In the genomic region with DNA sequence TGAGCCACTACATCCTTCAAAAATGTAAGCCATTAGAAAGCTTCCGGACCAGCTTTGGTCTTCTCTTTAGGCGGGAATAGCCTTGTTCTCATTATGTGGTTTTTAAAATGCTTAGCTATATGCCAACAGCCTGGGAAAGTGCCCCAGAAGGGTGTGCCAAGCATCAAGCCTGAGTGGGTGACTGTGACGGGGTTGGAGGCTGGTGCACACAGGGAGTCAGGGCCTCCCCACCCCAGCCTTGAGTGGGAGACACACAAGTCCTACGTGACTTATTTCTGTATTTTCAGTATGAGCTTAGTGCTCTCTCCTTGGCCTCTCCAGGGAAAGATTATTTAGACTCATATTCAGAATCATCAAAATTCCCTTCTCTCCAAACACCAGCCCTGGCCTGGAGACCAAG, we compare ENCODE assay signal across 23 cellular contexts. TPM values are rescaled to one million over a fixed set of nuclear protein-coding genes. Genes with fewer than 3 reads are reported as not detected.
DNase-seq lines count a peak whose midpoint lies in the region; ATAC-seq and TF ChIP-seq lines count a peak whose summit lies in the region.
"Had no signal": no experiment of that assay in that cellular context is flagged by ENCODE, and none has a peak within 500 bp of the region (broad histone marks: within the 10 kb centered on the region; RNA-seq: fewer than 3 reads in every experiment).

No MANE protein-coding gene starts in this region.

- H3K4me1 Mint-ChIP-seq in activated CD8-positive, alpha-beta memory T cell treated with anti-CD3 and anti-CD28 coated beads, Interleukin-2, amount 10 ng/mL, durations not matched to agents 7 days and 5 days = peaks cover 23% of the 10 kb centered on the region
- peaks cover 42% of the 10 kb centered on the region for H3K4me1 Mint-ChIP-seq in T-helper 2 cell treated with Interferon-gamma antibody and Interleukin-4, amounts not matched to agents 5 μg/mL and 100 μg/mL, for 36 hours (ENCODE audit: low read depth)
- peaks cover 59% of the 10 kb centered on the region for H3K4me1 Mint-ChIP-seq in activated naive CD8-positive, alpha-beta T cell treated with anti-CD3 and anti-CD28 coated beads for 36 hours

- peak overlapping the region; percentile 96 for H3K27ac Mint-ChIP-seq in activated CD8-positive, alpha-beta memory T cell treated with anti-CD3 and anti-CD28 coated beads, Interleukin-2, amount 10 ng/mL, durations not matched to agents 7 days and 5 days
- peak overlapping the region; percentile 91 for H3K27ac Mint-ChIP-seq in T-helper 2 cell treated with Interferon-gamma antibody and Interleukin-4, amounts not matched to agents 5 μg/mL and 100 μg/mL, for 36 hours
- H3K27ac Mint-ChIP-seq in activated naive CD8-positive, alpha-beta T cell treated with anti-CD3 and anti-CD28 coated beads for 36 hours = peak overlapping the region; percentile 99

- no peak for ATAC-seq in activated CD8-positive, alpha-beta memory T cell treated with anti-CD3 and anti-CD28 coated beads, Interleukin-2, amount 10 ng/mL, durations not matched to agents 7 days and 5 days
- ATAC-seq in GM19324 (IDR thresholded peaks at IDR 0.05; ENCODE audit: low FRiP score, unreplicated experiment) = no peak
- ATAC-seq: left cardiac atrium, mucosa of descending colon had no signal

- CTCF ChIA-PET in activated CD8-positive, alpha-beta memory T cell treated with anti-CD3 and anti-CD28 coated beads, Interleukin-2, amount 10 ng/mL, durations not matched to agents 7 days and 5 days (lab: Charles Lee) = interaction anchor here (0.9 to 2.1 kb wide), 3 partner anchors 10 to 40 kb away, joined by 3 to 10 read pairs (median 5); partner anchors contain the start of gene UBASH3A

- H3K4me1 ChIP-seq in SJCRH30 (no peaks in the 10 kb centered on the region), right atrium auricular region (no peaks in the 10 kb centered on the region)
- H3K4me1 ChIP-seq: ascending aorta, vagina had no signal

- no peak for TF ChIP-seq CTCF in right atrium auricular region (IDR thresholded peaks at IDR 0.05)

- no peak for DNase-seq in activated CD8-positive, alpha-beta memory T cell treated with anti-CD3 and anti-CD28 coated beads, Interleukin-2, amount 10 ng/mL, durations not matched to agents 7 days and 5 days
- DNase-seq in activated CD8-positive, alpha-beta memory T cell treated with anti-CD3 and anti-CD28 coated beads, Interleukin-2, amount 50 U/mL, for 4 hours = no peak
- peak; percentile 66 for DNase-seq in T-helper 2 cell treated with Interferon-gamma antibody and Interleukin-4, amounts not matched to agents 5 μg/mL and 100 μg/mL, for 36 hours (ENCODE audit: low spot score)
- no peak for DNase-seq in activated naive CD8-positive, alpha-beta T cell treated with anti-CD3 and anti-CD28 coated beads for 36 hours
- peak; percentile 66 for DNase-seq in stimulated activated CD4-positive, alpha-beta T cell treated with anti-CD3 and anti-CD28 coated beads, Interleukin-4, amount 100 ng/mL, for 24 hours
- DNase-seq in SJCRH30 (no peak), right atrium auricular region (ENCODE audit: low spot score) (no peak)
- DNase-seq: EL, foreskin fibroblast, GOT3, left cardiac atrium, mucosa of descending colon, NCI-H2081 treated with DMSO at 0.1 percent for 48 hours, NCI-H524 treated with DMSO at 0.1 percent for 48 hours, OCI-M1, stomach had no signal

- no peaks in the 10 kb centered on the region for H3K27me3 Mint-ChIP-seq in activated CD8-positive, alpha-beta memory T cell treated with anti-CD3 and anti-CD28 coated beads, Interleukin-2, amount 10 ng/mL, durations not matched to agents 7 days and 5 days
- H3K27me3 Mint-ChIP-seq in T-helper 2 cell treated with Interferon-gamma antibody and Interleukin-4, amounts not matched to agents 5 μg/mL and 100 μg/mL, for 36 hours (ENCODE audit: low read depth) = no peaks in the 10 kb centered on the region
- no peaks in the 10 kb centered on the region for H3K27me3 Mint-ChIP-seq in activated naive CD8-positive, alpha-beta T cell treated with anti-CD3 and anti-CD28 coated beads for 36 hours

- H3K27ac ChIP-seq in SJCRH30 (no peak overlapping the region), right atrium auricular region (no peak overlapping the region)
- H3K27ac ChIP-seq: ascending aorta, C4-2B, HL-60, SK-N-MC, stomach, vagina had no signal

- H3K9me3 ChIP-seq in SJCRH30 (replicated peaks) (no peaks in the 10 kb centered on the region), right atrium auricular region (no peaks in the 10 kb centered on the region)
- H3K9me3 ChIP-seq: ascending aorta, mucosa of descending colon, stomach, vagina had no signal

- H3K9me3 Mint-ChIP-seq in activated CD8-positive, alpha-beta memory T cell treated with anti-CD3 and anti-CD28 coated beads, Interleukin-2, amount 10 ng/mL, durations not matched to agents 7 days and 5 days (ENCODE audit: low read depth) = peaks cover 3% of the 10 kb centered on the region
- peaks cover 3% of the 10 kb centered on the region for H3K9me3 Mint-ChIP-seq in T-helper 2 cell treated with Interferon-gamma antibody and Interleukin-4, amounts not matched to agents 5 μg/mL and 100 μg/mL, for 36 hours
- H3K9me3 Mint-ChIP-seq in activated naive CD8-positive, alpha-beta T cell treated with anti-CD3 and anti-CD28 coated beads for 36 hours = peaks cover 3% of the 10 kb centered on the region

- H3K4me3 Mint-ChIP-seq in activated CD8-positive, alpha-beta memory T cell treated with anti-CD3 and anti-CD28 coated beads, Interleukin-2, amount 10 ng/mL, durations not matched to agents 7 days and 5 days = no peak overlapping the region
- peak overlapping the region; percentile 14 for H3K4me3 Mint-ChIP-seq in T-helper 2 cell treated with Interferon-gamma antibody and Interleukin-4, amounts not matched to agents 5 μg/mL and 100 μg/mL, for 36 hours
- H3K4me3 Mint-ChIP-seq in activated naive CD8-positive, alpha-beta T cell treated with anti-CD3 and anti-CD28 coated beads for 36 hours = no peak overlapping the region

- H3K27me3 ChIP-seq in SJCRH30 (0 out of 2 replicates have a peak, but pooled peaks cover 3% of the 10 kb centered on the region), right atrium auricular region (no peaks in the 10 kb centered on the region)
- H3K27me3 ChIP-seq: ascending aorta, vagina had no signal

- peaks cover 50% of the 10 kb centered on the region for H3K36me3 Mint-ChIP-seq in activated CD8-positive, alpha-beta memory T cell treated with anti-CD3 and anti-CD28 coated beads, Interleukin-2, amount 10 ng/mL, durations not matched to agents 7 days and 5 days
- H3K36me3 Mint-ChIP-seq in T-helper 2 cell treated with Interferon-gamma antibody and Interleukin-4, amounts not matched to agents 5 μg/mL and 100 μg/mL, for 36 hours (ENCODE audit: low read depth) = peaks cover 60% of the 10 kb centered on the region
- H3K36me3 Mint-ChIP-seq in activated naive CD8-positive, alpha-beta T cell treated with anti-CD3 and anti-CD28 coated beads for 36 hours = peaks cover 61% of the 10 kb centered on the region

- H3K36me3 ChIP-seq in SJCRH30 (no peaks in the 10 kb centered on the region), right atrium auricular region (no peaks in the 10 kb centered on the region)
- H3K36me3 ChIP-seq: ascending aorta, stomach, vagina had no signal

- H3K4me3 ChIP-seq in SJCRH30 (no peak overlapping the region), right atrium auricular region (no peak overlapping the region)
- H3K4me3 ChIP-seq: ascending aorta, mucosa of descending colon, SK-N-MC, stomach, vagina had no signal

RNA-seq across cellular contexts. Expression of gene UBASH3A, which starts 9.8 kb away (rescaled TPM):
- 10 to 100 TPM; 75.3 to 89.5 TPM for total RNA-seq in activated CD8-positive, alpha-beta memory T cell treated with anti-CD3 and anti-CD28 coated beads, Interleukin-2, amount 10 ng/mL, durations not matched to agents 7 days and 5 days
- total RNA-seq in activated naive CD8-positive, alpha-beta T cell treated with anti-CD3 and anti-CD28 coated beads for 36 hours = 10 to 100 TPM; 38.9 to 41.1 TPM
- not detected in 2 replicates for total RNA-seq in SJCRH30 (2014; rRNA removed; shearing (Covaris generic))
- total RNA-seq in right atrium auricular region = under 1 TPM in 1 of 2 donors, not detected in 1; 0.12 TPM
- total RNA-seq: osteoblast had no signal

RNA-seq across cellular contexts. Expression of gene TMPRSS3, which starts 17.6 kb away (rescaled TPM):
- total RNA-seq in activated CD8-positive, alpha-beta memory T cell treated with anti-CD3 and anti-CD28 coated beads, Interleukin-2, amount 10 ng/mL, durations not matched to agents 7 days and 5 days = 10 to 100 TPM; 22.3 to 27.4 TPM
- 10 to 100 TPM; 49.1 to 50.7 TPM for total RNA-seq in activated naive CD8-positive, alpha-beta T cell treated with anti-CD3 and anti-CD28 coated beads for 36 hours
- not detected in 2 replicates for total RNA-seq in SJCRH30 (2014; rRNA removed; shearing (Covaris generic))
- 1 to 10 TPM; 1.1 to 2.4 TPM for total RNA-seq in right atrium auricular region
- total RNA-seq: ascending aorta, osteoblast had no signal

RNA-seq across cellular contexts. Expression of gene TFF1, which starts 47.2 kb away (rescaled TPM):
- total RNA-seq in activated CD8-positive, alpha-beta memory T cell treated with anti-CD3 and anti-CD28 coated beads, Interleukin-2, amount 10 ng/mL, durations not matched to agents 7 days and 5 days = not detected
- not detected for total RNA-seq in activated naive CD8-positive, alpha-beta T cell treated with anti-CD3 and anti-CD28 coated beads for 36 hours
- total RNA-seq in SJCRH30 (2014; rRNA removed; shearing (Covaris generic)) = not detected in 2 replicates
- total RNA-seq in right atrium auricular region = not detected
- total RNA-seq: ascending aorta, left cardiac atrium, osteoblast, vagina had no signal

Comparison
In these comparisons a context has a peak if more than half of its experiments do, and no peak if none do; other contexts are left out.
1. DNase-seq: peak in T-helper 2 cell treated with Interferon-gamma antibody and Interleukin-4, amounts not matched to agents 5 μg/mL and 100 μg/mL, for 36 hours (single experiment) and stimulated activated CD4-positive, alpha-beta T cell treated with anti-CD3 and anti-CD28 coated beads, Interleukin-4, amount 100 ng/mL, for 24 hours (single experiment); none in activated CD8-positive, alpha-beta memory T cell treated with anti-CD3 and anti-CD28 coated beads, Interleukin-2, amount 10 ng/mL, durations not matched to agents 7 days and 5 days (single experiment), activated CD8-positive, alpha-beta memory T cell treated with anti-CD3 and anti-CD28 coated beads, Interleukin-2, amount 50 U/mL, for 4 hours (single experiment), activated naive CD8-positive, alpha-beta T cell treated with anti-CD3 and anti-CD28 coated beads for 36 hours (single experiment), SJCRH30 (0 of 2) and right atrium auricular region (single experiment).
2. RNA of gene UBASH3A, which starts 9.8 kb away (total RNA-seq): 75.3 to 89.5 TPM in activated CD8-positive, alpha-beta memory T cell treated with anti-CD3 and anti-CD28 coated beads, Interleukin-2, amount 10 ng/mL, durations not matched to agents 7 days and 5 days and 38.9 to 41.1 TPM in activated naive CD8-positive, alpha-beta T cell treated with anti-CD3 and anti-CD28 coated beads for 36 hours; 0.12 TPM in right atrium auricular region and not detected in SJCRH30; every median in the first group is over 10 times any median in the second.
3. RNA of gene TMPRSS3, which starts 17.6 kb away (total RNA-seq): 49.1 to 50.7 TPM in activated naive CD8-positive, alpha-beta T cell treated with anti-CD3 and anti-CD28 coated beads for 36 hours and 22.3 to 27.4 TPM in activated CD8-positive, alpha-beta memory T cell treated with anti-CD3 and anti-CD28 coated beads, Interleukin-2, amount 10 ng/mL, durations not matched to agents 7 days and 5 days; 1.1 to 2.4 TPM in right atrium auricular region and not detected in SJCRH30; every median in the first group is over 4 times any median in the second.
4. Peak in every context shown above with its lines, with median percentiles within 50 percentile points of each other: H3K27ac Mint-ChIP-seq.